Comparison of ENCODE assay signal across 13 cellular contexts in the genomic region with DNA sequence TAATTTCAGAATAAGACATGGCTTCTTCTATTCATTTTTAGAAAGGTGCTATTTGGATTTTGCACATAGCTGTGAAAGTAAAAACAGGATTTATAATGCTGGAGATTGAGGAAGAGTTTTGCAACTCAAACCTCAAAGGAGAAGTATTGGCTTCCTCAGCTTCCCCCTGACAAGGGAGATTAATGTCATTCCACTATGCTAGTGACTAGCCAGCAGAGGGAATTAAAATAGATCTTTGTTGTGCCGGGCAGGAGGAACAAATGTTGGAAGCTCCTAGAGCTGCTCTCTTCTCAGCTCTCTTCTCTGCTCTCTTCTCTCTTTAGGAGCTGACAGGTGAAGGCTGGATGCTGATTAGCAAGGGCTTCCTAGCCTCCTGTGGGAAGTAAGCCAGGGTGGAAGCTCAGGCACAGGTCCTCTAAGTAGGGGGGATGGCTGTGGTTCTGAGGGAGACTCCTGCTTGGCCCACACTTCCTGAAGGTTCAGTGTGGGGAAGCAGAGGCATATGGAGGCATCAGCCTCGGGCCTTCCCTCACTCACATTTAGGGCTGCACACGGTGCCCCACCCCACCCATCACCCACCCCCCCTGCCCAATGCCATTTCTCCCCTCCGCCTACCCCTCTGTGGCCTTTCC. TPM values are rescaled to one million over a fixed set of nuclear protein-coding genes. Genes with fewer than 3 reads are reported as not detected.
DNase-seq lines count a peak whose midpoint lies in the region; ATAC-seq and TF ChIP-seq lines count a peak whose summit lies in the region.
"Had no signal": no experiment of that assay in that cellular context is flagged by ENCODE, and none has a peak within 500 bp of the region (broad histone marks: within the 10 kb centered on the region; RNA-seq: fewer than 3 reads in every experiment).

No MANE protein-coding gene starts in this region.

- H3K4me3 ChIP-seq in fibroblast of pulmonary artery (replicated peaks; ENCODE audit: low read depth, low read length), result no peak overlapping the region
- H3K4me3 ChIP-seq: MG63 had no signal

- TF ChIP-seq CTCF in fibroblast of pulmonary artery (IDR thresholded peaks at IDR 0.05; ENCODE audit: low read length, missing control alignments), result no peak
- TF ChIP-seq CTCF in neural crest cell (conservative IDR thresholded peaks at IDR 0.05), result no peak

- ATAC-seq in HG03571 (IDR thresholded peaks at IDR 0.05; ENCODE audit: unreplicated experiment), result no peak
- no peak for ATAC-seq in HG02981 (IDR thresholded peaks at IDR 0.05; ENCODE audit: unreplicated experiment)
- no peak for ATAC-seq in GM21528 (IDR thresholded peaks at IDR 0.05; ENCODE audit: low FRiP score, unreplicated experiment)

- H3K27me3 Mint-ChIP-seq in neural crest cell (ENCODE audit: low read depth), result peaks cover 13% of the 10 kb centered on the region
- H3K27me3 Mint-ChIP-seq: naive B cell had no signal

- no peaks in the 10 kb centered on the region for H3K36me3 Mint-ChIP-seq in neural crest cell (ENCODE audit: low read depth)

- no peaks in the 10 kb centered on the region for H3K4me1 Mint-ChIP-seq in neural crest cell

- DNase-seq in Ammon's horn (ENCODE audit: low spot score), result peak; percentile 62
- peak; percentile 97 for DNase-seq in NOMO-1 treated with DMSO at 0.1 percent for 48 hours (lab: John Stamatoyannopoulos, UW; ENCODE audit: unreplicated experiment)
- DNase-seq in fibroblast of pulmonary artery (ENCODE audit: low read depth), result peak; percentile 7
- DNase-seq in neural crest cell (ENCODE audit: low read depth, low spot score), result no peak
- no peak for DNase-seq in RPMI8226
- DNase-seq: activated naive CD8-positive, alpha-beta T cell treated with anti-CD3 and anti-CD28 coated beads, Interleukin-2, amount 50 U/mL, for 24 hours; naive B cell; NCI-H526 had no signal

- no peaks in the 10 kb centered on the region for H3K9me3 Mint-ChIP-seq in neural crest cell
- H3K9me3 Mint-ChIP-seq: activated naive CD8-positive, alpha-beta T cell treated with anti-CD3 and anti-CD28 coated beads, Interleukin-2, amount 50 U/mL, for 24 hours had no signal

- H3K4me3 Mint-ChIP-seq in neural crest cell, result no peak overlapping the region
- H3K4me3 Mint-ChIP-seq: activated naive CD8-positive, alpha-beta T cell treated with anti-CD3 and anti-CD28 coated beads, Interleukin-2, amount 50 U/mL, for 24 hours had no signal

- H3K27ac Mint-ChIP-seq in neural crest cell (ENCODE audit: unreplicated experiment), result peak overlapping the region; percentile 67
- H3K27ac Mint-ChIP-seq: activated naive CD8-positive, alpha-beta T cell treated with anti-CD3 and anti-CD28 coated beads, Interleukin-2, amount 50 U/mL, for 24 hours had no signal

RNA-seq across cellular contexts. Expression of a gene that starts 29.6 kb away (rescaled TPM):
- total RNA-seq in neural crest cell, result 0.26 TPM in 1 of 2 replicates, not detected in the other

RNA-seq across cellular contexts. Expression of a gene that starts 57.8 kb away (rescaled TPM):
- not detected in 2 replicates for total RNA-seq in neural crest cell
- total RNA-seq: subcutaneous adipose tissue had no signal

Comparison
In these comparisons a context has a peak if more than half of its experiments do, and no peak if none do; other contexts are left out.
1. DNase-seq: peak in Ammon's horn (single experiment), NOMO-1 treated with DMSO at 0.1 percent for 48 hours (single experiment) and fibroblast of pulmonary artery (single experiment); none in neural crest cell (single experiment) and RPMI8226 (single experiment).